In genomic region chr11:134846776-134847722, GRCh38 we compare ENCODE assay signal across 22 cellular contexts.
"Had no signal": no experiment of that assay in that cellular context is flagged by ENCODE, and none has a peak within 500 bp of the region (broad histone marks: within the 10 kb centered on the region; RNA-seq: fewer than 3 reads in every experiment).

No MANE protein-coding gene starts in this region.

- H3K27ac Mint-ChIP-seq: activated CD4-positive, alpha-beta T cell treated with anti-CD3 and anti-CD28 coated beads, Interleukin-2, amount 10 ng/mL, durations not matched to agents 7 days and 5 days; activated naive CD8-positive, alpha-beta T cell treated with anti-CD3 and anti-CD28 coated beads, Interleukin-2, amount 10 ng/mL, durations not matched to agents 7 days and 5 days; activated T-helper 2 cell treated with anti-CD3 and anti-CD28 coated beads, Interferon-gamma antibody, Interleukin-2, Interleukin-4, amounts not matched to agents 10 μg/mL and 5 μg/mL and 100 μg/mL, durations not matched to agents 14 hours and 24 hours and 36 hours; endodermal cell; memory B cell; nephron; T-helper 1 cell treated with Interleukin-12 subunit alpha and Interleukin-12 subunit beta and Interleukin-4 antibody, amounts not matched to agents 30 μg/mL and 1 μg/mL, for 36 hours had no signal

- H3K36me3 ChIP-seq: gastroesophageal sphincter, left ventricle myocardium inferior, thyroid gland had no signal

- H3K4me1 ChIP-seq: left ventricle myocardium inferior, thyroid gland had no signal

- H3K27me3 ChIP-seq: thyroid gland had no signal

- H3K4me3 ChIP-seq: coronary artery, gastroesophageal sphincter, left ventricle myocardium inferior, thyroid gland had no signal

- H3K4me1 Mint-ChIP-seq: activated CD4-positive, alpha-beta T cell treated with anti-CD3 and anti-CD28 coated beads, Interleukin-2, amount 10 ng/mL, durations not matched to agents 7 days and 5 days; activated naive CD8-positive, alpha-beta T cell treated with anti-CD3 and anti-CD28 coated beads, Interleukin-2, amount 10 ng/mL, durations not matched to agents 7 days and 5 days; memory B cell; nephron had no signal

- DNase-seq: activated CD4-positive, alpha-beta T cell treated with anti-CD3 and anti-CD28 coated beads, Interleukin-2, amount 10 ng/mL, durations not matched to agents 7 days and 5 days; activated CD8-positive, alpha-beta memory T cell treated with anti-CD3 and anti-CD28 coated beads, Interleukin-2, amount 50 U/mL, for 4 hours; activated naive CD4-positive, alpha-beta T cell; activated naive CD8-positive, alpha-beta T cell treated with anti-CD3 and anti-CD28 coated beads, Interleukin-2, amount 10 ng/mL, durations not matched to agents 7 days and 5 days; activated T-cell treated with anti-CD3 and anti-CD28 coated beads, Interleukin-2, amount 50 U/mL, for 4 hours; amniotic stem cell; cerebellar nuclear complex; endodermal cell; hypothalamus; left ventricle myocardium inferior; occipital lobe; posterior cingulate gyrus; stimulated activated CD4-positive, alpha-beta T cell treated with anti-CD3 and anti-CD28 coated beads, Interleukin-4, amount 100 ng/mL, for 1 hour; stimulated activated naive CD4-positive, alpha-beta T cell treated with Interleukin-2 at 50 U/mL for 16 hours; thyroid gland had no signal

- H3K9me3 Mint-ChIP-seq: activated CD4-positive, alpha-beta T cell treated with anti-CD3 and anti-CD28 coated beads, Interleukin-2, amount 10 ng/mL, durations not matched to agents 7 days and 5 days; activated naive CD8-positive, alpha-beta T cell treated with anti-CD3 and anti-CD28 coated beads, Interleukin-2, amount 10 ng/mL, durations not matched to agents 7 days and 5 days; activated T-cell treated with anti-CD3 and anti-CD28 coated beads, Interleukin-2, amount 50 U/mL, for 4 hours; activated T-helper 2 cell treated with anti-CD3 and anti-CD28 coated beads, Interferon-gamma antibody, Interleukin-2, Interleukin-4, amounts not matched to agents 10 μg/mL and 5 μg/mL and 100 μg/mL, durations not matched to agents 14 hours and 24 hours and 36 hours; endodermal cell; memory B cell; nephron; T-helper 1 cell treated with Interleukin-12 subunit alpha and Interleukin-12 subunit beta and Interleukin-4 antibody, amounts not matched to agents 30 μg/mL and 1 μg/mL, for 36 hours had no signal

- H3K36me3 Mint-ChIP-seq: activated naive CD8-positive, alpha-beta T cell treated with anti-CD3 and anti-CD28 coated beads, Interleukin-2, amount 10 ng/mL, durations not matched to agents 7 days and 5 days; memory B cell had no signal

- H3K27ac ChIP-seq: coronary artery, gastroesophageal sphincter, left ventricle myocardium inferior, thyroid gland had no signal

- H3K9me3 ChIP-seq: gastroesophageal sphincter, left ventricle myocardium inferior, thyroid gland had no signal

- ATAC-seq: activated CD4-positive, CD25-positive, alpha-beta regulatory T cell treated with anti-CD3 and anti-CD28 coated beads, Interleukin-2, amount 50 U/mL, for 24 hours; activated T-cell treated with anti-CD3 and anti-CD28 coated beads, Interleukin-2, amount 50 U/mL, for 4 hours; gastroesophageal sphincter had no signal

- H3K4me3 Mint-ChIP-seq: activated CD4-positive, alpha-beta T cell treated with anti-CD3 and anti-CD28 coated beads, Interleukin-2, amount 10 ng/mL, durations not matched to agents 7 days and 5 days; activated naive CD8-positive, alpha-beta T cell treated with anti-CD3 and anti-CD28 coated beads, Interleukin-2, amount 10 ng/mL, durations not matched to agents 7 days and 5 days; activated T-cell treated with anti-CD3 and anti-CD28 coated beads, Interleukin-2, amount 50 U/mL, for 4 hours; endodermal cell; memory B cell; nephron; T-helper 1 cell treated with Interleukin-12 subunit alpha and Interleukin-12 subunit beta and Interleukin-4 antibody, amounts not matched to agents 30 μg/mL and 1 μg/mL, for 36 hours had no signal
